8 cellular contexts compared by ENCODE assay signal in the genomic region with DNA sequence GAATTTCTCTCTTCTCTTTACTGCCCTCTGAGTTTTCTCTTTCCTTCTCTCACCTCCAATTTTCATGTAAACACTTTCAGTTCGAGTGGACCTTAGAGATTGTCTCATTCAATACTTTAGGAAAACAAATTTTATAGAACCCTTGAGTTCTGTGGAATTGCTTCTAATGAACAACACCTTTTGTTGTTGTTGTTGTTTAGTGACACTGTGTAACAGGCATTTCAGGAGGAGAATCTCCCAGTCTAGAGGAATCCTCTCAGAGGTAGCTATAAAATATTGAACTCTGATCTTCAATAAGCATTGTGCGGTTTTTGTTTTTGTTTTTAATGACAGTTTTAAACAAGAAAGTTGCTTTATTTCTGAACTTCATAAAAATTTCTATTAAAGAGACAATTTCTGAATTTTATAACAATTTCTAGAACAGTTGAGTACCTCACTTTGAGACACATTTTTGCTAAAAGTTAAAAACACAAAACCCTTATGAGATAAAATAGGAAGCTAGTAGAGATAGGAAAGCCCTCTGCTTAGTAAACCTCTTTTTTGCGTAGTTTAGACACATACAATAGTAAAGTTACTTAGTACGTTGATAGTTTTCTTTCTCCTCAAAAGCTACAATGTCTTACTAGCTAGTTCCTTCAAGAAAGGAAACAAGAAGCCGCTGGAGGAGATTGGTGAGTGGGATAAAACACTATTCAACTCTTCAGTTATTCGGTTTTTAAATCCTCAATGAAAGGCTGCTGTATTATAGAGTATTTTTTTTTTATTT. TPM values are rescaled to one million over a fixed set of nuclear protein-coding genes. Genes with fewer than 3 reads are reported as not detected.
DNase-seq lines count a peak whose midpoint lies in the region; ATAC-seq and TF ChIP-seq lines count a peak whose summit lies in the region.

No MANE protein-coding gene starts in this region.

- H3K9me3 ChIP-seq in suprapubic skin, result no peaks in the 10 kb centered on the region

- no peak for TF ChIP-seq EP300 in suprapubic skin (IDR thresholded peaks at IDR 0.05)

- peak overlapping the region; percentile 62 for H3K27ac Mint-ChIP-seq in activated CD8-positive, alpha-beta memory T cell treated with anti-CD3 and anti-CD28 coated beads, Interleukin-2, amount 10 ng/mL, durations not matched to agents 7 days and 5 days
- H3K27ac Mint-ChIP-seq in immature natural killer cell, result peak overlapping the region in 4 of 6 donors; percentile 34 to 92 (median 89)

- peak overlapping the region; percentile 62 for H3K4me3 ChIP-seq in WI38 (ENCODE audit: low read depth, low read length)
- H3K4me3 ChIP-seq in suprapubic skin, result peak overlapping the region; percentile 54

- peaks cover 6% of the 10 kb centered on the region for H3K36me3 Mint-ChIP-seq in activated CD8-positive, alpha-beta memory T cell treated with anti-CD3 and anti-CD28 coated beads, Interleukin-2, amount 10 ng/mL, durations not matched to agents 7 days and 5 days
- peaks cover 0 to 3% (median 0%) of the 10 kb centered on the region in 3 donors for H3K36me3 Mint-ChIP-seq in immature natural killer cell

- no peaks in the 10 kb centered on the region for H3K9me3 Mint-ChIP-seq in activated CD8-positive, alpha-beta memory T cell treated with anti-CD3 and anti-CD28 coated beads, Interleukin-2, amount 10 ng/mL, durations not matched to agents 7 days and 5 days (ENCODE audit: low read depth)
- H3K9me3 Mint-ChIP-seq in immature natural killer cell, result no peaks in the 10 kb centered on the region

- H3K4me3 Mint-ChIP-seq in activated CD8-positive, alpha-beta memory T cell treated with anti-CD3 and anti-CD28 coated beads, Interleukin-2, amount 10 ng/mL, durations not matched to agents 7 days and 5 days, result peak overlapping the region; percentile 28
- no peak overlapping the region for H3K4me3 Mint-ChIP-seq in immature natural killer cell

- H3K4me1 Mint-ChIP-seq in activated CD8-positive, alpha-beta memory T cell treated with anti-CD3 and anti-CD28 coated beads, Interleukin-2, amount 10 ng/mL, durations not matched to agents 7 days and 5 days, result peaks cover 19% of the 10 kb centered on the region
- peaks cover 13 to 23% of the 10 kb centered on the region in 2 donors for H3K4me1 Mint-ChIP-seq in immature natural killer cell

- TF ChIP-seq CTCF in WI38 (IDR thresholded peaks at IDR 0.05; ENCODE audit: low read depth, low read length) (no peak), suprapubic skin (IDR thresholded peaks at IDR 0.05) (no peak)

- H3K27me3 ChIP-seq in suprapubic skin, result no peaks in the 10 kb centered on the region

- H3K36me3 ChIP-seq in suprapubic skin, result no peaks in the 10 kb centered on the region

- ATAC-seq in activated CD8-positive, alpha-beta memory T cell treated with anti-CD3 and anti-CD28 coated beads, Interleukin-2, amount 10 ng/mL, durations not matched to agents 7 days and 5 days, result no peak

- H3K27me3 Mint-ChIP-seq in activated CD8-positive, alpha-beta memory T cell treated with anti-CD3 and anti-CD28 coated beads, Interleukin-2, amount 10 ng/mL, durations not matched to agents 7 days and 5 days, result no peaks in the 10 kb centered on the region
- H3K27me3 Mint-ChIP-seq in immature natural killer cell (ENCODE audit: low read depth in 3 of 3), result peaks cover 0 to 2% (median 0%) of the 10 kb centered on the region in 3 donors

- CTCF ChIA-PET in activated CD8-positive, alpha-beta memory T cell treated with anti-CD3 and anti-CD28 coated beads, Interleukin-2, amount 10 ng/mL, durations not matched to agents 7 days and 5 days (lab: Charles Lee), result interaction anchor here (1.6 to 2.6 kb wide), 3 partner anchors 14 to 46 kb away, joined by 3 to 11 read pairs (median 10); partner anchors contain the start of genes CLCN3 and NEK1

- no peak for DNase-seq in activated CD8-positive, alpha-beta memory T cell treated with anti-CD3 and anti-CD28 coated beads, Interleukin-2, amount 10 ng/mL, durations not matched to agents 7 days and 5 days
- DNase-seq in activated CD8-positive, alpha-beta memory T cell treated with anti-CD3 and anti-CD28 coated beads, Interleukin-2, amount 50 U/mL, for 4 hours, result no peak
- DNase-seq in immature natural killer cell (no peak), suprapubic skin (ENCODE audit: low spot score in 2 of 2) (no peak), NCI-H2029 treated with DMSO at 0.1 percent for 48 hours (lab: John Stamatoyannopoulos, UW) (no peak), EL (no peak), NCI-H446 (lab: John Stamatoyannopoulos, UW) (no peak)

- WGBS in suprapubic skin, result 67% methylated on average over 6 of the region's 6 CpGs

- peak overlapping the region; percentile 89 for H3K27ac ChIP-seq in suprapubic skin

- peaks cover 38% of the 10 kb centered on the region for H3K4me1 ChIP-seq in suprapubic skin

- no peak for TF ChIP-seq POLR2A in suprapubic skin (IDR thresholded peaks at IDR 0.05)

RNA-seq across cellular contexts. Expression of gene CLCN3, which starts 38.8 kb away (rescaled TPM):
- 10 to 100 TPM; 21.5 to 22.8 TPM for total RNA-seq in activated CD8-positive, alpha-beta memory T cell treated with anti-CD3 and anti-CD28 coated beads, Interleukin-2, amount 10 ng/mL, durations not matched to agents 7 days and 5 days
- 10 to 100 TPM in 1 of 3 donors, 1 to 10 TPM in 2; 4.7 to 12.6 (median 9.2) TPM for polyA plus RNA-seq in immature natural killer cell
- 10 to 100 TPM; 43.7 to 58.5 (median 51.7) TPM for total RNA-seq in suprapubic skin

RNA-seq across cellular contexts. Expression of gene NEK1, which starts 46.8 kb away (rescaled TPM):
- total RNA-seq in activated CD8-positive, alpha-beta memory T cell treated with anti-CD3 and anti-CD28 coated beads, Interleukin-2, amount 10 ng/mL, durations not matched to agents 7 days and 5 days, result 10 to 100 TPM; 12.9 to 21.6 TPM
- polyA plus RNA-seq in immature natural killer cell, result 10 to 100 TPM in 1 of 3 donors, 1 to 10 TPM in 2; 2.5 to 12.8 (median 5.8) TPM
- total RNA-seq in suprapubic skin, result 10 to 100 TPM in 1 of 4 donors, 1 to 10 TPM in 3; 6.0 to 11.1 (median 6.7) TPM
